Comparison of ENCODE assay signal across 8 cellular contexts in the genomic region with DNA sequence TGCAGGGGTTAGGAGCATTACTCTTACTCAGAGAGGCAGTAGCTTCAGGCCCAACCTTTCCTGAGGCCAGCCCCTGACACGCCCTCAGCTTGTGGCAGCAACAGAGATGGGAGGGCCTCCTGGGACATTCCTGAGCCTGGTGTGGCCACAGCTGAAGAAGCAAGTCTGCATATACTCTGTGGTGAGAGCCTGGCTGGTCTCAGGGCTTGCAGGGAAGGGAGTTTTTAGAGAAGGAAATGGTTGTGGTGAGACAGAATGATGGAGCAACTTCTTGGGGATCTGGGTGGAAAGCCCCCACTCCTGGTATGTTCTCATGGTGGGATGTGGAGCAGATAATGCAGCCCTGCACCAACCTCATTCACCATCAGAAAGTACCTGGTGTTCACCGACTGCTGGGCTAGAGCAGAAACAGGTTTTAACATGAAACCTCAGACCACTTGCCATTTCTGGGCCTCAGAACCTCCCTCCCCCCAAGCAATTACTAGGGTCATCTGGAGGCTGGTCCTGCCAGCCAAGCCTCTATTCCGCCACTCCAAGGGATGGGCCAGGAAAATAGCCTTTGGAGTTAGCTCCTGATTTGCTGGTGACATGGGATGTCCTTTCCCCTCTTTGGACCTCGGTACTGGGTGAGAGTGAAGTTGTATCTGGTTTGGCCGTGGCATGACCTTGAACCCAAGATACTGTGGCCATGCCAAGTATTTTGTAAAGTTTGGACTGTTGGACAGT. TPM values are rescaled to one million over a fixed set of nuclear protein-coding genes. Genes with fewer than 3 reads are reported as not detected.
DNase-seq lines count a peak whose midpoint lies in the region; ATAC-seq and TF ChIP-seq lines count a peak whose summit lies in the region.

No MANE protein-coding gene starts in this region.

- peaks cover 67% of the 10 kb centered on the region for H3K4me1 Mint-ChIP-seq in T-helper 1 cell treated with Interleukin-12 subunit alpha and Interleukin-12 subunit beta and Interleukin-4 antibody, amounts not matched to agents 30 μg/mL and 1 μg/mL, for 36 hours (ENCODE audit: low read depth)
- peaks cover 5% of the 10 kb centered on the region for H3K4me1 Mint-ChIP-seq in central memory CD8-positive, alpha-beta T cell
- H3K4me1 Mint-ChIP-seq in stimulated activated effector memory CD8-positive, alpha-beta T cell treated with anti-CD3 and anti-CD28 coated beads, Interleukin-12 subunit alpha, Interleukin-12 subunit beta, amount 100 ng/mL, for 72 hours: peaks cover 62% of the 10 kb centered on the region

- no peak for TF ChIP-seq CTCF in liver (IDR thresholded peaks at IDR 0.05; ENCODE audit: low read depth, low read length, missing input control)

- H3K9ac ChIP-seq in liver (ENCODE audit: low read depth in 1 of 2, low read length in 2 of 2): no peak overlapping the region

- H3K36me3 ChIP-seq in liver (ENCODE audit: control insufficient read depth in 4 of 4, insufficient read depth in 3 of 4, low read depth in 1 of 4, low read length in 3 of 4): no peaks in the 10 kb centered on the region

- H3K9me3 Mint-ChIP-seq in T-helper 1 cell treated with Interleukin-12 subunit alpha and Interleukin-12 subunit beta and Interleukin-4 antibody, amounts not matched to agents 30 μg/mL and 1 μg/mL, for 36 hours: no peaks in the 10 kb centered on the region
- no peaks in the 10 kb centered on the region for H3K9me3 Mint-ChIP-seq in central memory CD8-positive, alpha-beta T cell
- no peaks in the 10 kb centered on the region for H3K9me3 Mint-ChIP-seq in stimulated activated effector memory CD8-positive, alpha-beta T cell treated with anti-CD3 and anti-CD28 coated beads, Interleukin-12 subunit alpha, Interleukin-12 subunit beta, amount 100 ng/mL, for 72 hours

- peak overlapping the region; percentile 87 for H3K27ac Mint-ChIP-seq in T-helper 1 cell treated with Interleukin-12 subunit alpha and Interleukin-12 subunit beta and Interleukin-4 antibody, amounts not matched to agents 30 μg/mL and 1 μg/mL, for 36 hours
- peak overlapping the region; percentile 34 for H3K27ac Mint-ChIP-seq in central memory CD8-positive, alpha-beta T cell (ENCODE audit: low read depth)
- peak overlapping the region; percentile 68 for H3K27ac Mint-ChIP-seq in stimulated activated effector memory CD8-positive, alpha-beta T cell treated with anti-CD3 and anti-CD28 coated beads, Interleukin-12 subunit alpha, Interleukin-12 subunit beta, amount 100 ng/mL, for 72 hours

- no peak for TF ChIP-seq RAD21 in liver (IDR thresholded peaks at IDR 0.05)

- DNase-seq in GDM1 (lab: John Stamatoyannopoulos, UW): peak; percentile 97
- peak; percentile 90 for DNase-seq in HT-29 (ENCODE audit: low spot score)
- DNase-seq in central memory CD8-positive, alpha-beta T cell (ENCODE audit: low spot score in 2 of 2): no peak
- peak; percentile 48 to 85 for DNase-seq in stimulated activated effector memory CD8-positive, alpha-beta T cell treated with anti-CD3 and anti-CD28 coated beads, Interleukin-12 subunit alpha, Interleukin-12 subunit beta, amount 100 ng/mL, for 72 hours (ENCODE audit: low spot score in 2 of 2)
- no peak for DNase-seq in NCI-H2171 (lab: John Stamatoyannopoulos, UW)

- H3K27me3 ChIP-seq in liver (ENCODE audit: control insufficient read depth in 4 of 4, insufficient read depth in 4 of 4, low read length in 3 of 4): no peaks in the 10 kb centered on the region

- H3K27me3 Mint-ChIP-seq in T-helper 1 cell treated with Interleukin-12 subunit alpha and Interleukin-12 subunit beta and Interleukin-4 antibody, amounts not matched to agents 30 μg/mL and 1 μg/mL, for 36 hours (ENCODE audit: low read depth): no peaks in the 10 kb centered on the region
- no peaks in the 10 kb centered on the region for H3K27me3 Mint-ChIP-seq in central memory CD8-positive, alpha-beta T cell

- H3K4me1 ChIP-seq in liver (ENCODE audit: control insufficient read depth in 4 of 4, insufficient read depth in 4 of 4, low read length in 3 of 4): peaks cover 0 to 8% (median 5%) of the 10 kb centered on the region in 4 donors

- H3K4me3 ChIP-seq in liver (ENCODE audit: low read depth in 1 of 3, low read length in 3 of 3): no peak overlapping the region

- no peaks in the 10 kb centered on the region for H3K9me3 ChIP-seq in liver (ENCODE audit: control insufficient read depth in 4 of 4, low read length in 3 of 4)

- H3K4me3 Mint-ChIP-seq in T-helper 1 cell treated with Interleukin-12 subunit alpha and Interleukin-12 subunit beta and Interleukin-4 antibody, amounts not matched to agents 30 μg/mL and 1 μg/mL, for 36 hours: peak overlapping the region; percentile 72
- no peak overlapping the region for H3K4me3 Mint-ChIP-seq in central memory CD8-positive, alpha-beta T cell
- peak overlapping the region; percentile 41 for H3K4me3 Mint-ChIP-seq in stimulated activated effector memory CD8-positive, alpha-beta T cell treated with anti-CD3 and anti-CD28 coated beads, Interleukin-12 subunit alpha, Interleukin-12 subunit beta, amount 100 ng/mL, for 72 hours

- H3K36me3 Mint-ChIP-seq in T-helper 1 cell treated with Interleukin-12 subunit alpha and Interleukin-12 subunit beta and Interleukin-4 antibody, amounts not matched to agents 30 μg/mL and 1 μg/mL, for 36 hours (ENCODE audit: low read depth): peaks cover 12% of the 10 kb centered on the region
- peaks cover 1% of the 10 kb centered on the region for H3K36me3 Mint-ChIP-seq in central memory CD8-positive, alpha-beta T cell (ENCODE audit: insufficient read depth)
- peaks cover 21% of the 10 kb centered on the region for H3K36me3 Mint-ChIP-seq in stimulated activated effector memory CD8-positive, alpha-beta T cell treated with anti-CD3 and anti-CD28 coated beads, Interleukin-12 subunit alpha, Interleukin-12 subunit beta, amount 100 ng/mL, for 72 hours

- peak; percentile 67 for ATAC-seq in GM21576 (IDR thresholded peaks at IDR 0.05; ENCODE audit: unreplicated experiment)
- peak; percentile 60 for ATAC-seq in central memory CD8-positive, alpha-beta T cell (replicated peaks; ENCODE audit: extremely low read depth, poor library complexity, severe bottlenecking)
- ATAC-seq in stimulated activated effector memory CD8-positive, alpha-beta T cell treated with anti-CD3 and anti-CD28 coated beads, Interleukin-12 subunit alpha, Interleukin-12 subunit beta, amount 100 ng/mL, for 72 hours: peak; percentile 95

- 44% methylated on average over 5 of the region's 5 CpGs for WGBS in liver

- H3K27ac ChIP-seq in liver (ENCODE audit: low read depth in 1 of 2, low read length in 2 of 2): peak overlapping the region; percentile 21 to 59

TF ChIP-seq in liver, 16 proteins besides CTCF, POLR2A, EP300 and RAD21:
- peak; percentile 66 to 74 for TF ChIP-seq RXRA (IDR thresholded peaks at IDR 0.05)
- TF ChIP-seq HNF4A (conservative IDR thresholded peaks at IDR 0.05): peak; percentile 69 to 74
- no peak for TF ChIP-seq SP1 (IDR thresholded peaks at IDR 0.05)
- TF ChIP-seq YY1 (IDR thresholded peaks at IDR 0.05): no peak

RNA-seq across cellular contexts. Expression of a gene that starts 28.0 kb away (rescaled TPM):
- 15.8 and 19.2 TPM in 2 replicates for total RNA-seq in HT-29 (2014; rRNA removed; shearing (Covaris generic))
- total RNA-seq in liver: 1 to 10 TPM; 5.6 to 8.3 TPM
- polyA plus RNA-seq in liver: 1 to 10 TPM; 2.2 to 4.4 TPM

RNA-seq across cellular contexts. Expression of a gene that starts 44.0 kb away (rescaled TPM):
- total RNA-seq in HT-29 (2014; rRNA removed; shearing (Covaris generic)): 204 and 223 TPM in 2 replicates
- total RNA-seq in liver: 100 to 1,000 TPM in 1 of 2 donors, 10 to 100 TPM in 1; 34.2 to 181 TPM
- 100 to 1,000 TPM; 101 to 128 TPM for polyA plus RNA-seq in liver

Comparison
In these comparisons a context has a peak if more than half of its experiments do, and no peak if none do; other contexts are left out.
1. DNase-seq: peak in GDM1 (single experiment), HT-29 (single experiment) and stimulated activated effector memory CD8-positive, alpha-beta T cell treated with anti-CD3 and anti-CD28 coated beads, Interleukin-12 subunit alpha, Interleukin-12 subunit beta, amount 100 ng/mL, for 72 hours (2 of 2); none in central memory CD8-positive, alpha-beta T cell (0 of 2) and NCI-H2171 (single experiment).
2. H3K27ac Mint-ChIP-seq: peak in every context shown above with its lines; median percentile 87 in T-helper 1 cell treated with Interleukin-12 subunit alpha and Interleukin-12 subunit beta and Interleukin-4 antibody, amounts not matched to agents 30 μg/mL and 1 μg/mL, for 36 hours; 68 in stimulated activated effector memory CD8-positive, alpha-beta T cell treated with anti-CD3 and anti-CD28 coated beads, Interleukin-12 subunit alpha, Interleukin-12 subunit beta, amount 100 ng/mL, for 72 hours; 34 in central memory CD8-positive, alpha-beta T cell.
3. Peak in every context shown above with its lines, with median percentiles within 50 percentile points of each other: ATAC-seq.